Comparison of ENCODE assay signal across 13 cellular contexts in genomic region chr16:17474037-17474436, GRCh38. TPM values are rescaled to one million over a fixed set of nuclear protein-coding genes. Genes with fewer than 3 reads are reported as not detected.
DNase-seq lines count a peak whose midpoint lies in the region; ATAC-seq and TF ChIP-seq lines count a peak whose summit lies in the region.
"Had no signal": no experiment of that assay in that cellular context is flagged by ENCODE, and none has a peak within 500 bp of the region (broad histone marks: within the 10 kb centered on the region; RNA-seq: fewer than 3 reads in every experiment).

No MANE protein-coding gene starts in this region.

- peak overlapping the region; percentile 36 for H3K4me3 Mint-ChIP-seq in T-helper 17 cell

- peak overlapping the region in 1 of 5 donors; percentile 0 for H3K27ac ChIP-seq in stomach
- H3K27ac ChIP-seq: parathyroid adenoma had no signal

- H3K27me3 ChIP-seq in stomach, result peaks cover 0 to 36% (median 0%) of the 10 kb centered on the region in 3 donors

- DNase-seq in AML-193 (lab: John Stamatoyannopoulos, UW) (peak; percentile 16 to 26), GDM1 (lab: John Stamatoyannopoulos, UW) (peak; percentile 91), T-helper 17 cell (no peak), hepatic stellate cell (ENCODE audit: low spot score) (peak; percentile 15), stomach (no peak), NCI-H1417 treated with DMSO at 0.1 percent for 48 hours (lab: John Stamatoyannopoulos, UW) (no peak), left colon (no peak), medulla oblongata (ENCODE audit: extremely low spot score) (no peak)
- DNase-seq: activated naive CD4-positive, alpha-beta T cell treated with anti-CD3 and anti-CD28 coated beads, Interleukin-2, amount 50 U/mL, for 16 hours; effector memory CD8-positive, alpha-beta T cell; NCI-H748 treated with DMSO at 0.1 percent for 48 hours; stimulated activated CD4-positive, alpha-beta T cell treated with anti-CD3 and anti-CD28 coated beads, Interleukin-4, amount 100 ng/mL, for 1 hour had no signal

- no peak for ATAC-seq in T-helper 17 cell
- ATAC-seq in left colon, result no peak
- ATAC-seq: effector memory CD8-positive, alpha-beta T cell had no signal

- peak overlapping the region; percentile 69 for H3K27ac Mint-ChIP-seq in T-helper 17 cell

- peaks cover 3% of the 10 kb centered on the region for H3K36me3 Mint-ChIP-seq in T-helper 17 cell (ENCODE audit: low read depth)

- peaks cover 5 to 38% (median 22%) of the 10 kb centered on the region in 4 donors for H3K4me1 ChIP-seq in stomach

- TF ChIP-seq CTCF in stomach (IDR thresholded peaks at IDR 0.05), result no peak

- peaks cover 36% of the 10 kb centered on the region for H3K4me1 Mint-ChIP-seq in T-helper 17 cell

- no peak overlapping the region for H3K4me3 ChIP-seq in stomach

- H3K36me3 ChIP-seq in stomach, result no peaks in the 10 kb centered on the region

- TF ChIP-seq EP300 in stomach (IDR thresholded peaks at IDR 0.05), result no peak

- intact Hi-C loops in stomach (cut with DNase I; ENCODE audit: low total_unique reads), result no loop called here
- intact Hi-C loops in left colon (cut with DNase I, micrococcal nuclease), result loop anchor here in 1 of 2 donors (10.0 kb wide), 1 partner anchor 101 kb away; no protein-coding TSS in a partner anchor

- H3K27me3 Mint-ChIP-seq in T-helper 17 cell, result peaks cover 6% of the 10 kb centered on the region

- no peaks in the 10 kb centered on the region for H3K9me3 ChIP-seq in T-helper 17 cell (ENCODE audit: control insufficient read depth, low read length, poor library complexity, severe bottlenecking)
- no peaks in the 10 kb centered on the region for H3K9me3 ChIP-seq in stomach

- 24 to 45% (median 37%) methylated on average over 4 of the region's 4 CpGs for WGBS in stomach, 5 donors

- no peak for TF ChIP-seq POLR2A in stomach (IDR thresholded peaks at IDR 0.05)

RNA-seq across cellular contexts. Expression of gene XYLT1, which starts 3.3 kb away (rescaled TPM):
- 10 to 100 TPM; 33.8 to 57.3 TPM for total RNA-seq in T-helper 17 cell
- total RNA-seq in stomach, result 10 to 100 TPM in 3 of 5 donors, 1 to 10 TPM in 2; 9.4 to 59.5 (median 10.7) TPM
- 1 to 10 TPM in 2 of 3 donors, under 1 TPM in 1; 0.87 to 1.1 (median 1.0) TPM for polyA plus RNA-seq in stomach
- total RNA-seq in left colon, result 10 to 100 TPM; 24.2 to 28.6 TPM

Comparison
In these comparisons a context has a peak if more than half of its experiments do, and no peak if none do; other contexts are left out.
1. DNase-seq: peak in AML-193 (2 of 2), GDM1 (single experiment) and hepatic stellate cell (single experiment); none in T-helper 17 cell (0 of 3), stomach (single experiment), NCI-H1417 treated with DMSO at 0.1 percent for 48 hours (single experiment), left colon (0 of 2) and medulla oblongata (single experiment).